In the genomic region with DNA sequence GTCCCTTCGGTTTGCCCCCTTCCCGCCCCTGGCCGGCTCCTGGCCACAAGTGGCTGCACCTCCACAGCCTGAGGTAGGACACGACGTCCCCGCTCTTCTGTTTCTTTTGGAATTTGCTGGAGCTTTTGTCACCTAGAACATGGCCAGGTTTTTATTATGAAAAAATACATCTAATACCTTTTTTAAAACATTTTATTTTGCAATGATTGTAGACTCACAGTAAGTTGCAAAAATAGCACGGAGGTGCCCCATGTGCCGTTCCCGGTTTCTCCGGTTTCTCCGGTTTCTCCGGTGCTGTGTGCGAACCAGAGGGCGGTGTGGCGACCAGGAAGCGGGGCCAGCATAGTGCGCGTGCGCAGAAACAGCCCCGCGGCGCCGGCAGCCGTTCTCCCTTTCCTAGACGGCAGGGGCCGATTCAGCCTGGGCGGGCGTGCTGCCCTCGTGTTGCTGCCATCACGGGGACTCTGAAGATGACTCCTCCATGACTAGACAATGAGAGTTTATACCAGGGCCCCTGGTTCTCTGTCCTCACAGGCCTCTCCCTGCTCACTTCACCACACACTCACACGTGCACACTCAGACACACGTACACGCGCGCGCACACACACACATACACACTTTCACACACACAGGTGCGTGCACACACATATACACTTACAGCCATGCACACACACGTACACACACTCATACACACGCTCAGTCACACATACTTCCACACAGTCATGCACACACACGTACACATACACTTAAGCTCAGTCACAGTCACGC, we compare ENCODE assay signal across 8 cellular contexts.
DNase-seq lines count a peak whose midpoint lies in the region; ATAC-seq and TF ChIP-seq lines count a peak whose summit lies in the region.

No MANE protein-coding gene starts in this region.

- H3K27me3 Mint-ChIP-seq in activated naive CD4-positive, alpha-beta T cell treated with anti-CD3 and anti-CD28 coated beads, Interleukin-2, amount 50 U/mL, for 24 hours, result no peaks in the 10 kb centered on the region

- H3K36me3 ChIP-seq in KOPT-K1 (ENCODE audit: insufficient read depth, low read length), result no peaks in the 10 kb centered on the region
- H3K36me3 ChIP-seq in prostate gland, result no peaks in the 10 kb centered on the region
- no peaks in the 10 kb centered on the region for H3K36me3 ChIP-seq in upper lobe of right lung

- TF ChIP-seq CTCF in prostate gland (IDR thresholded peaks at IDR 0.05) (peak in 2 of 4 experiments; percentile 35 to 38), upper lobe of right lung (IDR thresholded peaks at IDR 0.05) (peak; percentile 21)

- intact Hi-C loops in Right ventricle myocardium inferior (cut with DNase I) (no loop called here), prostate gland (cut with DNase I) (no loop called here), upper lobe of right lung (cut with DNase I) (no loop called here)

- H3K36me3 Mint-ChIP-seq in activated naive CD4-positive, alpha-beta T cell treated with anti-CD3 and anti-CD28 coated beads, Interleukin-2, amount 50 U/mL, for 24 hours, result no peaks in the 10 kb centered on the region

- H3K27ac ChIP-seq in KOPT-K1 (ENCODE audit: low read depth, low read length, poor library complexity, severe bottlenecking), result peak overlapping the region; percentile 47
- peak overlapping the region in 1 of 2 donors; percentile 55 for H3K27ac ChIP-seq in prostate gland
- H3K27ac ChIP-seq in upper lobe of right lung, result no peak overlapping the region

- DNase-seq in AG20443 (ENCODE audit: low spot score) (peak; percentile 97), SKM-1 treated with dmso at 0.1 percent for 144 hours (lab: John Stamatoyannopoulos, UW; ENCODE audit: unreplicated experiment) (peak; percentile 76), Right ventricle myocardium inferior (ENCODE audit: missing footprints) (peak; percentile 86), prostate gland (ENCODE audit: low spot score) (peak; percentile 92), upper lobe of right lung (peak; percentile 95)

- H3K9me3 ChIP-seq in KOPT-K1 (ENCODE audit: insufficient read depth, low read length, poor library complexity, severe bottlenecking) (no peaks in the 10 kb centered on the region), prostate gland (no peaks in the 10 kb centered on the region), upper lobe of right lung (no peaks in the 10 kb centered on the region)

- WGBS in prostate gland, result 24% methylated on average over 40 of the region's 41 CpGs

- H3K27me3 ChIP-seq in prostate gland (replicated peaks; ENCODE audit: insufficient read depth) (no peaks in the 10 kb centered on the region), upper lobe of right lung (no peaks in the 10 kb centered on the region)

- peak overlapping the region; percentile 87 for H3K4me3 Mint-ChIP-seq in activated naive CD4-positive, alpha-beta T cell treated with anti-CD3 and anti-CD28 coated beads, Interleukin-2, amount 50 U/mL, for 24 hours

- H3K4me3 ChIP-seq in prostate gland (peak overlapping the region; percentile 4 to 20), upper lobe of right lung (peak overlapping the region; percentile 54)

- peak overlapping the region; percentile 93 for H3K27ac Mint-ChIP-seq in activated naive CD4-positive, alpha-beta T cell treated with anti-CD3 and anti-CD28 coated beads, Interleukin-2, amount 50 U/mL, for 24 hours

- peaks cover 42% of the 10 kb centered on the region for H3K4me1 Mint-ChIP-seq in activated naive CD4-positive, alpha-beta T cell treated with anti-CD3 and anti-CD28 coated beads, Interleukin-2, amount 50 U/mL, for 24 hours

- H3K4me1 ChIP-seq in prostate gland (replicated peaks) (peaks cover 10% of the 10 kb centered on the region), upper lobe of right lung (no peaks in the 10 kb centered on the region)

- peak; percentile 20 for TF ChIP-seq POLR2A in prostate gland (IDR thresholded peaks at IDR 0.05)

- ATAC-seq in GM19395 (IDR thresholded peaks at IDR 0.05; ENCODE audit: unreplicated experiment) (peak; percentile 44), Right ventricle myocardium inferior (peak; percentile 79), upper lobe of right lung (peak; percentile 86)

- no peaks in the 10 kb centered on the region for H3K9me3 Mint-ChIP-seq in activated naive CD4-positive, alpha-beta T cell treated with anti-CD3 and anti-CD28 coated beads, Interleukin-2, amount 50 U/mL, for 24 hours
